ENCODE assay signal across 12 cellular contexts in the genomic region with DNA sequence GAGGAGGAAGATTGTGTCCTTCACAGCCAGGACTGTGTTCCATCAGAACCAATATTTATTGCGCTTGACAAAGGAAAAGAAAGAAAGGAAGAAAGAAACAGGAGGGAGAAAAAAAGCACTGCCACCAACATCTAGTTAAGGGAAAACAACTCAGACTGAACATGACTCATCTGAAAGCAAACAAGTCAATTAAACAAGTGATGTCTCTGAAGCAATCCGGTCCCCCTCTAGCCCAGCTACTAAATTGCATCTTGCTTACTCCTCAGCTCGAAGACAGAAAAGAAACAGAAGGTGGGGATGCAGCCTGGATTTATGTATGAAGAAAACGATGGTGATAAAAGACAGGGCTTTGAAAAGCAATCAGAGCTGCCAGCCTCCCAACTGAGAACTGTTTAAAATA.
DNase-seq lines count a peak whose midpoint lies in the region; ATAC-seq, FAIRE-seq and TF ChIP-seq lines count a peak whose summit lies in the region.
"Had no signal": no experiment of that assay in that cellular context is flagged by ENCODE, and none has a peak within 500 bp of the region (broad histone marks: within the 10 kb centered on the region; RNA-seq: fewer than 3 reads in every experiment).

No MANE protein-coding gene starts in this region.

- TF ChIP-seq POLR2A in suprapubic skin (IDR thresholded peaks at IDR 0.05): no peak

- H3K27ac ChIP-seq in SK-N-SH (ENCODE audit: low read depth in 2 of 2, low read length in 1 of 2): no peak overlapping the region
- H3K27ac ChIP-seq in suprapubic skin: no peak overlapping the region
- H3K27ac ChIP-seq: foreskin keratinocyte, left lung had no signal

- 38% methylated on average over 4 of the region's 4 CpGs for WGBS in SK-N-SH (ENCODE audit: low lambda C conversion rate)
- WGBS in suprapubic skin: 37% methylated on average over 4 of the region's 4 CpGs

- no peak for TF ChIP-seq RAD21 in SK-N-SH (IDR thresholded peaks at IDR 0.05; ENCODE audit: low read length)

- H3K9ac ChIP-seq in SK-N-SH: no peak overlapping the region

- H3K27me3 ChIP-seq in SK-N-SH (ENCODE audit: insufficient read depth) (no peaks in the 10 kb centered on the region), suprapubic skin (no peaks in the 10 kb centered on the region)
- H3K27me3 ChIP-seq: left lung had no signal

- POLR2A ChIA-PET in SK-N-SH (lab: Yijun Ruan, JAX): no interaction called here

- H3F3A ChIP-seq in SK-N-SH (replicated peaks; ENCODE audit: insufficient read depth): no peaks in the 10 kb centered on the region

- no peak overlapping the region for H3K4me2 ChIP-seq in SK-N-SH

- H3K4me3 ChIP-seq in SK-N-SH (ENCODE audit: low read depth in 2 of 2, low read length in 1 of 2) (no peak overlapping the region), suprapubic skin (no peak overlapping the region)
- H3K4me3 ChIP-seq: left lung had no signal

- FAIRE-seq in urothelium cell line (lab: Jason Lieb, UNC): no peak

- no peak for TF ChIP-seq EP300 in SK-N-SH (IDR thresholded peaks at IDR 0.05; ENCODE audit: borderline replicate concordance in 1 of 2, low read depth in 1 of 2, low read length in 1 of 2)
- TF ChIP-seq EP300 in suprapubic skin (IDR thresholded peaks at IDR 0.05): no peak

- ATAC-seq in SK-N-SH treated with all-trans-retinoic acid at 6 μM for 48 hours (peak; percentile 57; the same call in 2 of the 3 replicates), GM21737 (IDR thresholded peaks at IDR 0.05; ENCODE audit: unreplicated experiment) (no peak), HG02938 (IDR thresholded peaks at IDR 0.05; ENCODE audit: unreplicated experiment) (no peak)
- ATAC-seq: foreskin keratinocyte, left lung had no signal

- H3K9me3 ChIP-seq in SK-N-SH (no peaks in the 10 kb centered on the region), suprapubic skin (no peaks in the 10 kb centered on the region)
- H3K9me3 ChIP-seq: left lung had no signal

- H3K9me2 ChIP-seq in SK-N-SH: no peaks in the 10 kb centered on the region

- H3K79me2 ChIP-seq in SK-N-SH (ENCODE audit: insufficient read depth): no peaks in the 10 kb centered on the region

- no peak overlapping the region for H2AFZ ChIP-seq in SK-N-SH (ENCODE audit: low read depth)

- DNase-seq in SK-N-SH (no peak), NCI-H460 (ENCODE audit: extremely low read depth, low read depth) (peak; percentile 7), fibroblast of gingiva (ENCODE audit: low read depth) (peak; percentile 38), urothelium cell line (ENCODE audit: low spot score) (peak; percentile 42), suprapubic skin (ENCODE audit: low spot score in 2 of 2) (no peak)
- DNase-seq: activated CD4-positive, alpha-beta T cell treated with anti-CD3 and anti-CD28 coated beads, Interleukin-2, amount 10 ng/mL, durations not matched to agents 7 days and 5 days; foreskin keratinocyte; left lung; NCI-H524 treated with DMSO at 0.1 percent for 48 hours had no signal

- H4K20me1 ChIP-seq in SK-N-SH (ENCODE audit: insufficient read depth): no peaks in the 10 kb centered on the region

- TF ChIP-seq CTCF in SK-N-SH (IDR thresholded peaks at IDR 0.05) (no peak), suprapubic skin (IDR thresholded peaks at IDR 0.05) (no peak)

- CTCF ChIA-PET in SK-N-SH (lab: Yijun Ruan, JAX): interaction anchor here (0.6 kb wide), 1 partner anchor 98 kb away, joined by 3 read pairs; no protein-coding TSS in a partner anchor

- H3K4me1 ChIP-seq in SK-N-SH (ENCODE audit: control insufficient read depth in 1 of 2, insufficient read depth in 2 of 2, low read depth in 1 of 2, low read length in 1 of 2): no peaks in the 10 kb centered on the region
- H3K4me1 ChIP-seq in suprapubic skin: no peaks in the 10 kb centered on the region
- H3K4me1 ChIP-seq: foreskin keratinocyte, left lung had no signal

- H3K36me3 ChIP-seq in SK-N-SH (replicated peaks in 1 of 2; ENCODE audit: control insufficient read depth in 1 of 2, insufficient read depth in 2 of 2, low read length in 1 of 2) (no peaks in the 10 kb centered on the region), suprapubic skin (no peaks in the 10 kb centered on the region)
- H3K36me3 ChIP-seq: left lung had no signal

TF ChIP-seq in SK-N-SH treated with all-trans-retinoic acid at 6 μM for 48 hours, 23 proteins besides CTCF, POLR2A, EP300 and RAD21:
- no peak for TF ChIP-seq SNAI2 (CRISPR knock-in tag; IDR thresholded peaks at IDR 0.05)
TF ChIP-seq in SK-N-SH treated with all-trans-retinoic acid at 6 μM for 48 hours: peak in this region for 0.

TF ChIP-seq in SK-N-SH, 30 proteins besides CTCF, POLR2A, EP300 and RAD21:
- TF ChIP-seq MAX (IDR thresholded peaks at IDR 0.05; ENCODE audit: low read depth) (no peak), RFX5 (IDR thresholded peaks at IDR 0.05; ENCODE audit: low read length) (no peak), SMC3 (IDR thresholded peaks at IDR 0.05; ENCODE audit: low read depth, low read length) (no peak), SIN3A (IDR thresholded peaks at IDR 0.05; ENCODE audit: borderline replicate concordance, low read depth, low read length) (no peak), TEAD4 (IDR thresholded peaks at IDR 0.05; ENCODE audit: borderline replicate concordance, insufficient read depth) (no peak), ELF1 (IDR thresholded peaks at IDR 0.05) (no peak), GABPA (IDR thresholded peaks at IDR 0.05; ENCODE audit: low read depth) (no peak), RXRA (IDR thresholded peaks at IDR 0.05; ENCODE audit: borderline replicate concordance, low read depth) (no peak), FOXJ3 (CRISPR knock-in tag; IDR thresholded peaks at IDR 0.05) (no peak), GATA2 (CRISPR knock-in tag; IDR thresholded peaks at IDR 0.05) (no peak), MEF2A (IDR thresholded peaks at IDR 0.05; ENCODE audit: borderline replicate concordance, low read depth) (no peak), JUND (IDR thresholded peaks at IDR 0.05) (no peak), MXI1 (IDR thresholded peaks at IDR 0.05; ENCODE audit: low read depth, low read length) (no peak), FOSL2 (IDR thresholded peaks at IDR 0.05; ENCODE audit: borderline replicate concordance, low read depth) (no peak)
- TF ChIP-seq, protein P1, sequence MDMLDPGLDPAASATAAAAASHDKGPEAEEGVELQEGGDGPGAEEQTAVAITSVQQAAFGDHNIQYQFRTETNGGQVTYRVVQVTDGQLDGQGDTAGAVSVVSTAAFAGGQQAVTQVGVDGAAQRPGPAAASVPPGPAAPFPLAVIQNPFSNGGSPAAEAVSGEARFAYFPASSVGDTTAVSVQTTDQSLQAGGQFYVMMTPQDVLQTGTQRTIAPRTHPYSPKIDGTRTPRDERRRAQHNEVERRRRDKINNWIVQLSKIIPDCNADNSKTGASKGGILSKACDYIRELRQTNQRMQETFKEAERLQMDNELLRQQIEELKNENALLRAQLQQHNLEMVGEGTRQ (IDR thresholded peaks at IDR 0.05; ENCODE audit: borderline replicate concordance, low read depth, low read length): no peak

Comparison
In these comparisons a context has a peak if more than half of its experiments do, and no peak if none do; other contexts are left out.
1. DNase-seq: peak in NCI-H460 (single experiment), fibroblast of gingiva (single experiment) and urothelium cell line (single experiment); none in SK-N-SH (single experiment) and suprapubic skin (0 of 2).